ENCODE assay signal across 15 cellular contexts in genomic region chr16:67649494-67649931, GRCh38. TPM values are rescaled to one million over a fixed set of nuclear protein-coding genes. Genes with fewer than 3 reads are reported as not detected.
DNase-seq lines count a peak whose midpoint lies in the region; ATAC-seq and TF ChIP-seq lines count a peak whose summit lies in the region.
"Had no signal": no experiment of that assay in that cellular context is flagged by ENCODE, and none has a peak within 500 bp of the region (broad histone marks: within the 10 kb centered on the region; RNA-seq: fewer than 3 reads in every experiment).

No MANE protein-coding gene starts in this region.

- H3K4me3 ChIP-seq in lower lobe of right lung: no peak overlapping the region
- H3K4me3 ChIP-seq in CD8-positive, alpha-beta memory T cell (ENCODE audit: low read length): no peak overlapping the region
- H3K4me3 ChIP-seq: MG63 had no signal

- no peaks in the 10 kb centered on the region for H3K9me3 Mint-ChIP-seq in CD8-positive, alpha-beta memory T cell
- H3K9me3 Mint-ChIP-seq: naive thymus-derived CD8-positive, alpha-beta T cell had no signal

- TF ChIP-seq CTCF in lower lobe of right lung (IDR thresholded peaks at IDR 0.05): no peak
- no peak for TF ChIP-seq CTCF in GM10248 (IDR thresholded peaks at IDR 0.05; ENCODE audit: control extremely low read depth, extremely low read depth, low read depth, missing control alignments)

- ATAC-seq in lower lobe of right lung: no peak
- ATAC-seq: naive thymus-derived CD8-positive, alpha-beta T cell had no signal

- DNase-seq in Daoy (ENCODE audit: low read depth) (peak; percentile 42), amniotic epithelial cell (ENCODE audit: low read depth) (peak; percentile 34), lower lobe of right lung (peak; percentile 38), GM10248 (ENCODE audit: extremely low spot score) (no peak), mesenteric fat pad (ENCODE audit: low spot score) (no peak)
- DNase-seq in CD8-positive, alpha-beta memory T cell: no peak
- DNase-seq: AML-193; DMS53; effector CD8-positive, alpha-beta T cell; MG63; naive thymus-derived CD8-positive, alpha-beta T cell; NCI-H2107; stimulated activated naive CD4-positive, alpha-beta T cell treated with Interleukin-2 at 50 U/mL for 16 hours had no signal

- no peaks in the 10 kb centered on the region for H3K27me3 Mint-ChIP-seq in CD8-positive, alpha-beta memory T cell
- H3K27me3 Mint-ChIP-seq: naive thymus-derived CD8-positive, alpha-beta T cell had no signal

- no peak overlapping the region for H3K4me3 Mint-ChIP-seq in CD8-positive, alpha-beta memory T cell

- H3K4me1 ChIP-seq in lower lobe of right lung: peaks cover 17% of the 10 kb centered on the region
- peaks cover 20% of the 10 kb centered on the region for H3K4me1 ChIP-seq in CD8-positive, alpha-beta memory T cell (ENCODE audit: insufficient read depth, low read length)

- peaks cover 10 to 24% (median 14%) of the 10 kb centered on the region in 3 donors for H3K4me1 Mint-ChIP-seq in CD8-positive, alpha-beta memory T cell

- no peaks in the 10 kb centered on the region for H3K36me3 ChIP-seq in lower lobe of right lung
- peaks cover 16% of the 10 kb centered on the region for H3K36me3 ChIP-seq in CD8-positive, alpha-beta memory T cell (ENCODE audit: insufficient read depth, low read length)
- H3K36me3 ChIP-seq: MG63 had no signal

- intact Hi-C loops in lower lobe of right lung (cut with DNase I): no loop called here

- H3K9me3 ChIP-seq in lower lobe of right lung: no peaks in the 10 kb centered on the region
- no peaks in the 10 kb centered on the region for H3K9me3 ChIP-seq in CD8-positive, alpha-beta memory T cell (ENCODE audit: low read length)
- H3K9me3 ChIP-seq: MG63 had no signal

- peaks cover 5 to 60% (median 9%) of the 10 kb centered on the region in 3 donors for H3K36me3 Mint-ChIP-seq in CD8-positive, alpha-beta memory T cell
- H3K36me3 Mint-ChIP-seq: brain had no signal

- H3K27me3 ChIP-seq in lower lobe of right lung (ENCODE audit: low read depth): peaks cover 86% of the 10 kb centered on the region
- no peaks in the 10 kb centered on the region for H3K27me3 ChIP-seq in CD8-positive, alpha-beta memory T cell (ENCODE audit: insufficient read depth, low read length, poor library complexity, severe bottlenecking)
- H3K27me3 ChIP-seq: MG63 had no signal

- POLR2A ChIA-PET in CD8-positive, alpha-beta memory T cell (lab: Charles Lee): no interaction called here
- POLR2A ChIA-PET in GM10248 (lab: Yijun Ruan, JAX): no interaction called here

- CTCF ChIA-PET in CD8-positive, alpha-beta memory T cell (lab: Charles Lee): interaction anchor here (1.3 to 13.0 kb wide), 2 partner anchors 101 to 128 kb away, joined by 6 to 235 read pairs; no protein-coding TSS in a partner anchor
- CTCF ChIA-PET in GM10248 (lab: Yijun Ruan, JAX): interaction anchor here (0.7 to 8.1 kb wide), 3 partner anchors 10 to 129 kb away, joined by 3 to 89 read pairs (median 3); partner anchors contain the start of genes ACD and PARD6A

- H3K27ac Mint-ChIP-seq in CD8-positive, alpha-beta memory T cell: no peak overlapping the region
- H3K27ac Mint-ChIP-seq: brain had no signal

- no peak overlapping the region for H3K27ac ChIP-seq in lower lobe of right lung
- no peak overlapping the region for H3K27ac ChIP-seq in CD8-positive, alpha-beta memory T cell (ENCODE audit: low read depth, low read length)

RNA-seq across cellular contexts. Expression of gene CARMIL2, which starts 4.6 kb away (rescaled TPM):
- total RNA-seq in Daoy (2014; rRNA removed; shearing (Covaris generic)): 1.1 and 1.7 TPM in 2 replicates
- total RNA-seq in lower lobe of right lung: 2.4 TPM
- total RNA-seq in CD8-positive, alpha-beta memory T cell: 100 to 1,000 TPM; 124 to 139 TPM
- 24.5 TPM for polyA plus RNA-seq in CD8-positive, alpha-beta memory T cell
- total RNA-seq in mesenteric fat pad: 0.96 TPM
- polyA plus RNA-seq: keratinocyte had no signal

RNA-seq across cellular contexts. Expression of gene ACD, which starts 10.5 kb away (rescaled TPM):
- 31.6 and 39.9 TPM in 2 replicates for total RNA-seq in Daoy (2014; rRNA removed; shearing (Covaris generic))
- total RNA-seq in lower lobe of right lung: 16.6 TPM
- total RNA-seq in CD8-positive, alpha-beta memory T cell: 10 to 100 TPM; 79.1 to 81.7 TPM
- 55.6 TPM for polyA plus RNA-seq in CD8-positive, alpha-beta memory T cell
- total RNA-seq in mesenteric fat pad: 11.5 TPM

RNA-seq across cellular contexts. Expression of gene PARD6A, which starts 11.2 kb away (rescaled TPM):
- 0.71 and 1.0 TPM in 2 replicates for total RNA-seq in Daoy (2014; rRNA removed; shearing (Covaris generic))
- 5.5 TPM for total RNA-seq in lower lobe of right lung
- 10 to 100 TPM; 16.7 to 18.3 TPM for total RNA-seq in CD8-positive, alpha-beta memory T cell
- 14.7 TPM for polyA plus RNA-seq in CD8-positive, alpha-beta memory T cell
- total RNA-seq in mesenteric fat pad: 3.9 TPM

RNA-seq across cellular contexts. Expression of gene ENKD1, which starts 17.0 kb away (rescaled TPM):
- total RNA-seq in Daoy (2014; rRNA removed; shearing (Covaris generic)): 12.7 and 19.9 TPM in 2 replicates
- total RNA-seq in lower lobe of right lung (19.4 TPM), mesenteric fat pad (11.4 TPM)
- total RNA-seq in CD8-positive, alpha-beta memory T cell: 10 to 100 TPM; 15.1 to 15.6 TPM
- 1.7 TPM for polyA plus RNA-seq in CD8-positive, alpha-beta memory T cell

RNA-seq across cellular contexts. Expression of gene C16orf86, which starts 17.1 kb away (rescaled TPM):
- total RNA-seq in Daoy (2014; rRNA removed; shearing (Covaris generic)): not detected in 2 replicates
- 5.3 TPM for total RNA-seq in lower lobe of right lung
- total RNA-seq in CD8-positive, alpha-beta memory T cell: 1 to 10 TPM in 1 of 2 experiments, under 1 TPM in 1; 0.79 to 1.9 TPM
- 2.7 TPM for polyA plus RNA-seq in CD8-positive, alpha-beta memory T cell
- total RNA-seq in mesenteric fat pad: 2.9 TPM

Comparison
In these comparisons a context has a peak if more than half of its experiments do, and no peak if none do; other contexts are left out.
1. DNase-seq: peak in Daoy (single experiment), amniotic epithelial cell (single experiment) and lower lobe of right lung (single experiment); none in CD8-positive, alpha-beta memory T cell (0 of 5), GM10248 (single experiment) and mesenteric fat pad (single experiment).
2. RNA of gene CARMIL2, which starts 4.6 kb away (total RNA-seq): 124 to 139 TPM in CD8-positive, alpha-beta memory T cell; 2.4 TPM in lower lobe of right lung (single experiment), 1.1 to 1.7 TPM in Daoy and 0.96 TPM in mesenteric fat pad (single experiment); every median in the first group is over 10 times any median in the second.